In the genomic region with DNA sequence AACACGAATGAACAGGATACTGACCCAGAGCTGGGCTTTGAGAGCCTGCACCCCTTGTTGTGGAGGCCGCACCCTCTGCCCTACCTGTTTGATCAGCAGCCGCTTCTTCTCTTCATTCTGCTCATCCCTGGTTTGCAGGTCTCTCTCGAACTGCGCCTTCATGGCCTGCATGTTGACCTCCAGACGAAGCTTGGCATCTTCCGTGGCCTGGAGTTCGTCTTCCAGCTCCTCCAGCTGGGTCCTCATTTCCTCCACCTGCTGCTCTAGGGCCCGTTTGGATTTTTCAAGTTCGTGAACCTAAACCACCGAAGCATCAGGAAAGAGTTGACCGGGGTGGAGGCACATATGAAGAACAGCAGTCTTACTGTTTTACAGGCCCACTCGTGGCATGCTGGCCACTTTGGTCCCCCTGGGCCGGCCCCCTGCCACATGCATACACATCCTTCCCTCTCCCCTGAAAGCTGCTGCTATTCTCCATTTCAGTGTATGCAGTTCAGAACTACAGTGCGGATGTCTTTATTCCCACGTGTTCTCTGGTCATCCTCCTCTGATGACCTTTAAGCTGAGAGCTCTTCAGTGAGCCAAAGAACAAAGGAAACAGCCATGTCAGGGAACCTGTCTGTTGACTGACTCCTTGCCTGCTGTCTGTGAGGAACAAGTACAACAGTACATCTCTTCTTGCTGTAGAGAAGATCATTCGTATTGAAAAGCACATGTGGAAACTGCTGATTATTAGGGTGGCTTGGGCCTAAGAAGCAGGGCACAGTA, we compare ENCODE assay signal across 19 cellular contexts. TPM values are rescaled to one million over a fixed set of nuclear protein-coding genes. Genes with fewer than 3 reads are reported as not detected.
DNase-seq lines count a peak whose midpoint lies in the region; ATAC-seq and TF ChIP-seq lines count a peak whose summit lies in the region.
"Had no signal": no experiment of that assay in that cellular context is flagged by ENCODE, and none has a peak within 500 bp of the region (broad histone marks: within the 10 kb centered on the region; RNA-seq: fewer than 3 reads in every experiment).

No MANE protein-coding gene starts in this region.

- H3K27me3 ChIP-seq in ascending aorta (no peaks in the 10 kb centered on the region), upper lobe of right lung (no peaks in the 10 kb centered on the region)
- H3K27me3 ChIP-seq: MG63, SJSA1 had no signal

- intact Hi-C loops in ascending aorta (cut with DNase I) = no loop called here
- intact Hi-C loops in upper lobe of right lung (cut with DNase I) = no loop called here

- H3K4me3 ChIP-seq in ascending aorta (no peak overlapping the region), upper lobe of right lung (no peak overlapping the region)
- H3K4me3 ChIP-seq: MG63, SJSA1 had no signal

- H3K9me3 ChIP-seq in ascending aorta = no peaks in the 10 kb centered on the region
- no peaks in the 10 kb centered on the region for H3K9me3 ChIP-seq in upper lobe of right lung

- TF ChIP-seq CTCF in ascending aorta (IDR thresholded peaks at IDR 0.05) (no peak), upper lobe of right lung (IDR thresholded peaks at IDR 0.05) (no peak)

- H3K27ac ChIP-seq in ascending aorta (peak overlapping the region; percentile 38 to 41), upper lobe of right lung (no peak overlapping the region)
- H3K27ac ChIP-seq: 22Rv1, SJSA1 had no signal

- H3K4me1 ChIP-seq in ascending aorta (no peaks in the 10 kb centered on the region), upper lobe of right lung (no peaks in the 10 kb centered on the region)

- ATAC-seq in left lobe of liver (peak; percentile 16), upper lobe of right lung (no peak)
- ATAC-seq: CD8-positive, alpha-beta T cell; PC-3 had no signal

- H3K36me3 ChIP-seq in ascending aorta (peaks cover 93 to 99% of the 10 kb centered on the region in 2 donors), upper lobe of right lung (peaks cover 81% of the 10 kb centered on the region)

- DNase-seq in DMS53 (lab: John Stamatoyannopoulos, UW) = peak; percentile 54
- DNase-seq in DMS53 treated with DMSO at 0.1 percent for 48 hours (lab: John Stamatoyannopoulos, UW; ENCODE audit: unreplicated experiment) = no peak
- DNase-seq in ascending aorta (ENCODE audit: low spot score in 2 of 2) = peak in 1 of 2 donors; percentile 60
- no peak for DNase-seq in left lobe of liver (ENCODE audit: low spot score)
- DNase-seq in upper lobe of right lung = peak; percentile 46
- no peak for DNase-seq in cerebellum (ENCODE audit: low spot score)
- DNase-seq in iPS-NIHi11 (ENCODE audit: low spot score) = no peak
- no peak for DNase-seq in RKO (ENCODE audit: low spot score)
- DNase-seq: H9, Karpas-422, MG63, NCI-H1092 treated with DMSO at 0.1 percent for 48 hours, NCI-H2081 treated with DMSO at 0.1 percent for 48 hours, NCI-H510A treated with DMSO at 0.1 percent for 48 hours, NCI-H82, PC-3 had no signal

RNA-seq across cellular contexts. Expression of a gene that starts 54.8 kb away (rescaled TPM):
- total RNA-seq in ascending aorta = 103 TPM
- 37.5 TPM for total RNA-seq in left lobe of liver
- total RNA-seq in upper lobe of right lung = 80.6 TPM
- total RNA-seq in cerebellum = 36.8 TPM

Comparison
In these comparisons a context has a peak if more than half of its experiments do, and no peak if none do; other contexts are left out.
1. DNase-seq: peak in DMS53 (single experiment) and upper lobe of right lung (single experiment); none in DMS53 treated with DMSO at 0.1 percent for 48 hours (single experiment), left lobe of liver (single experiment), cerebellum (single experiment), iPS-NIHi11 (single experiment) and RKO (single experiment).